Comparison of ENCODE assay signal across 1 cellular context in the genomic region with DNA sequence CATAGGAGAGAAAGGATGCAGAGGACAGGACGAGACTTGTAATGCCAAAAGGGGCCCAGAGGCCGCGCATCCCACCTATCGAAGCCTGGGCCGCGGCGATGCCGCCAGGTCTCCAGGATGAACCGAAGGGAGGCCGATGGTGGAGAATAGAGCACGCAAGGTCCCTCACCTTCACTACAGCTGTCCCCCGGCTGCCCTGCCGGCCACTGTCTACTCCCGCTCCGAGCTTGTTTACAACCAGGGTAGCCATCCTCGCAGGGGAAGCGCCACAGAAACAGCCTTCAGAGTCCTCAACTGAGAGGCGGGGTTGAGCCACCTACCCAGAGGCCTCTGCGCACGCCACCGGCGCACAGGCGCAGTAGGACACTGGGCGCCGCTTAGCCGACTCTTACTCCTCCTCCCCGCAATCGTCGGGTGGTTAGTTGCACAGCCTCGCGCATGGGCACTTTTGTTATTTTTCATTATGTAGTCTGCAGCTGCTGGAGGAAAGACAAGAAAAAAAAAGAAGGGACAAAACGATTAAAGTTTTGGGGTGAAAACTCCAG.
TF ChIP-seq lines count a peak whose summit lies in the region.

A gene (minus strand): TSS at position 309 of the 545 bp plus-strand sequence. CDS start 59 bp downstream, at position 250.

TF ChIP-seq in HepG2, 621 proteins besides CTCF, POLR2A, EP300 and RAD21 (continued from another document and continues in another):
- TF ChIP-seq, protein P1, sequence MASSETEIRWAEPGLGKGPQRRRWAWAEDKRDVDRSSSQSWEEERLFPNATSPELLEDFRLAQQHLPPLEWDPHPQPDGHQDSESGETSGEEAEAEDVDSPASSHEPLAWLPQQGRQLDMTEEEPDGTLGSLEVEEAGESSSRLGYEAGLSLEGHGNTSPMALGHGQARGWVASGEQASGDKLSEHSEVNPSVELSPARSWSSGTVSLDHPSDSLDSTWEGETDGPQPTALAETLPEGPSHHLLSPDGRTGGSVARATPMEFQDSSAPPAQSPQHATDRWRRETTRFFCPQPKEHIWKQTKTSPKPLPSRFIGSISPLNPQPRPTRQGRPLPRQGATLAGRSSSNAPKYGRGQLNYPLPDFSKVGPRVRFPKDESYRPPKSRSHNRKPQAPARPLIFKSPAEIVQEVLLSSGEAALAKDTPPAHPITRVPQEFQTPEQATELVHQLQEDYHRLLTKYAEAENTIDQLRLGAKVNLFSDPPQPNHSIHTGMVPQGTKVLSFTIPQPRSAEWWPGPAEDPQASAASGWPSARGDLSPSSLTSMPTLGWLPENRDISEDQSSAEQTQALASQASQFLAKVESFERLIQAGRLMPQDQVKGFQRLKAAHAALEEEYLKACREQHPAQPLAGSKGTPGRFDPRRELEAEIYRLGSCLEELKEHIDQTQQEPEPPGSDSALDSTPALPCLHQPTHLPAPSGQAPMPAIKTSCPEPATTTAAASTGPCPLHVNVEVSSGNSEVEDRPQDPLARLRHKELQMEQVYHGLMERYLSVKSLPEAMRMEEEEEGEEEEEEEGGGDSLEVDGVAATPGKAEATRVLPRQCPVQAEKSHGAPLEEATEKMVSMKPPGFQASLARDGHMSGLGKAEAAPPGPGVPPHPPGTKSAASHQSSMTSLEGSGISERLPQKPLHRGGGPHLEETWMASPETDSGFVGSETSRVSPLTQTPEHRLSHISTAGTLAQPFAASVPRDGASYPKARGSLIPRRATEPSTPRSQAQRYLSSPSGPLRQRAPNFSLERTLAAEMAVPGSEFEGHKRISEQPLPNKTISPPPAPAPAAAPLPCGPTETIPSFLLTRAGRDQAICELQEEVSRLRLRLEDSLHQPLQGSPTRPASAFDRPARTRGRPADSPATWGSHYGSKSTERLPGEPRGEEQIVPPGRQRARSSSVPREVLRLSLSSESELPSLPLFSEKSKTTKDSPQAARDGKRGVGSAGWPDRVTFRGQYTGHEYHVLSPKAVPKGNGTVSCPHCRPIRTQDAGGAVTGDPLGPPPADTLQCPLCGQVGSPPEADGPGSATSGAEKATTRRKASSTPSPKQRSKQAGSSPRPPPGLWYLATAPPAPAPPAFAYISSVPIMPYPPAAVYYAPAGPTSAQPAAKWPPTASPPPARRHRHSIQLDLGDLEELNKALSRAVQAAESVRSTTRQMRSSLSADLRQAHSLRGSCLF (CRISPR knock-in tag; IDR thresholded peaks at IDR 0.05; ENCODE audit: borderline replicate concordance): no peak
- TF ChIP-seq, protein P2, sequence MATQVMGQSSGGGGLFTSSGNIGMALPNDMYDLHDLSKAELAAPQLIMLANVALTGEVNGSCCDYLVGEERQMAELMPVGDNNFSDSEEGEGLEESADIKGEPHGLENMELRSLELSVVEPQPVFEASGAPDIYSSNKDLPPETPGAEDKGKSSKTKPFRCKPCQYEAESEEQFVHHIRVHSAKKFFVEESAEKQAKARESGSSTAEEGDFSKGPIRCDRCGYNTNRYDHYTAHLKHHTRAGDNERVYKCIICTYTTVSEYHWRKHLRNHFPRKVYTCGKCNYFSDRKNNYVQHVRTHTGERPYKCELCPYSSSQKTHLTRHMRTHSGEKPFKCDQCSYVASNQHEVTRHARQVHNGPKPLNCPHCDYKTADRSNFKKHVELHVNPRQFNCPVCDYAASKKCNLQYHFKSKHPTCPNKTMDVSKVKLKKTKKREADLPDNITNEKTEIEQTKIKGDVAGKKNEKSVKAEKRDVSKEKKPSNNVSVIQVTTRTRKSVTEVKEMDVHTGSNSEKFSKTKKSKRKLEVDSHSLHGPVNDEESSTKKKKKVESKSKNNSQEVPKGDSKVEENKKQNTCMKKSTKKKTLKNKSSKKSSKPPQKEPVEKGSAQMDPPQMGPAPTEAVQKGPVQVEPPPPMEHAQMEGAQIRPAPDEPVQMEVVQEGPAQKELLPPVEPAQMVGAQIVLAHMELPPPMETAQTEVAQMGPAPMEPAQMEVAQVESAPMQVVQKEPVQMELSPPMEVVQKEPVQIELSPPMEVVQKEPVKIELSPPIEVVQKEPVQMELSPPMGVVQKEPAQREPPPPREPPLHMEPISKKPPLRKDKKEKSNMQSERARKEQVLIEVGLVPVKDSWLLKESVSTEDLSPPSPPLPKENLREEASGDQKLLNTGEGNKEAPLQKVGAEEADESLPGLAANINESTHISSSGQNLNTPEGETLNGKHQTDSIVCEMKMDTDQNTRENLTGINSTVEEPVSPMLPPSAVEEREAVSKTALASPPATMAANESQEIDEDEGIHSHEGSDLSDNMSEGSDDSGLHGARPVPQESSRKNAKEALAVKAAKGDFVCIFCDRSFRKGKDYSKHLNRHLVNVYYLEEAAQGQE (IDR thresholded peaks at IDR 0.05; ENCODE audit: borderline replicate concordance in 1 of 2, low read depth in 1 of 2, low read length in 2 of 2): no peak
- TF ChIP-seq SALL1 (CRISPR knock-in tag; IDR thresholded peaks at IDR 0.05) (peak; percentile 61), KMT2B (CRISPR knock-in tag; IDR thresholded peaks at IDR 0.05) (no peak; the same call in 1 of the 2 replicates), ELF1 (CRISPR knock-in tag; IDR thresholded peaks at IDR 0.05) (no peak), ZFP1 (CRISPR knock-in tag; IDR thresholded peaks at IDR 0.05) (no peak; the same call in 1 of the 2 replicates), NCOR1 (IDR thresholded peaks at IDR 0.05; ENCODE audit: borderline replicate concordance, low read length) (no peak), SOX13 (IDR thresholded peaks at IDR 0.05) (no peak), SOX13 (CRISPR knock-in tag; conservative IDR thresholded peaks at IDR 0.05 in 1 of 2, IDR thresholded peaks at IDR 0.05 in 1 of 2) (no peak), NFE2L1 (CRISPR knock-in tag; IDR thresholded peaks at IDR 0.05; ENCODE audit: borderline replicate concordance) (no peak), HOXA3 (CRISPR knock-in tag; IDR thresholded peaks at IDR 0.05) (no peak), PRMT3 (CRISPR knock-in tag; IDR thresholded peaks at IDR 0.05; ENCODE audit: borderline replicate concordance, low read depth) (no peak), SALL2 (CRISPR knock-in tag; IDR thresholded peaks at IDR 0.05) (0 out of 2 replicates have a peak, but pooled peaks have one; percentile 54), ZNF20 (CRISPR knock-in tag; IDR thresholded peaks at IDR 0.05) (no peak), ZBTB21 (CRISPR knock-in tag; IDR thresholded peaks at IDR 0.05) (no peak), JUN (CRISPR knock-in tag; IDR thresholded peaks at IDR 0.05) (no peak), PAWR (CRISPR knock-in tag; IDR thresholded peaks at IDR 0.05; ENCODE audit: borderline replicate concordance) (peak; percentile 45; the same call in 1 of the 2 replicates), ZMYM3 (CRISPR knock-in tag; IDR thresholded peaks at IDR 0.05) (no peak), CENPX (CRISPR knock-in tag; IDR thresholded peaks at IDR 0.05) (no peak), ISL2 (CRISPR knock-in tag; IDR thresholded peaks at IDR 0.05) (no peak), BRD4 (CRISPR knock-in tag; IDR thresholded peaks at IDR 0.05) (no peak), ZNF543 (CRISPR knock-in tag; IDR thresholded peaks at IDR 0.05) (peak; percentile 67; the same call in 1 of the 2 replicates), ZNF383 (CRISPR knock-in tag; IDR thresholded peaks at IDR 0.05; ENCODE audit: borderline replicate concordance) (peak; percentile 69; the same call in 1 of the 2 replicates), RXRB (CRISPR knock-in tag; IDR thresholded peaks at IDR 0.05; ENCODE audit: borderline replicate concordance) (no peak; the same call in 1 of the 2 replicates)
- TF ChIP-seq, protein P3, sequence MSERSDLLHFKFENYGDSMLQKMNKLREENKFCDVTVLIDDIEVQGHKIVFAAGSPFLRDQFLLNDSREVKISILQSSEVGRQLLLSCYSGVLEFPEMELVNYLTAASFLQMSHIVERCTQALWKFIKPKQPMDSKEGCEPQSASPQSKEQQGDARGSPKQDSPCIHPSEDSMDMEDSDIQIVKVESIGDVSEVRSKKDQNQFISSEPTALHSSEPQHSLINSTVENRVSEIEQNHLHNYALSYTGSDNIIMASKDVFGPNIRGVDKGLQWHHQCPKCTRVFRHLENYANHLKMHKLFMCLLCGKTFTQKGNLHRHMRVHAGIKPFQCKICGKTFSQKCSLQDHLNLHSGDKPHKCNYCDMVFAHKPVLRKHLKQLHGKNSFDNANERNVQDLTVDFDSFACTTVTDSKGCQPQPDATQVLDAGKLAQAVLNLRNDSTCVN (CRISPR knock-in tag; IDR thresholded peaks at IDR 0.05; ENCODE audit: borderline replicate concordance): no peak
- TF ChIP-seq, protein P4, sequence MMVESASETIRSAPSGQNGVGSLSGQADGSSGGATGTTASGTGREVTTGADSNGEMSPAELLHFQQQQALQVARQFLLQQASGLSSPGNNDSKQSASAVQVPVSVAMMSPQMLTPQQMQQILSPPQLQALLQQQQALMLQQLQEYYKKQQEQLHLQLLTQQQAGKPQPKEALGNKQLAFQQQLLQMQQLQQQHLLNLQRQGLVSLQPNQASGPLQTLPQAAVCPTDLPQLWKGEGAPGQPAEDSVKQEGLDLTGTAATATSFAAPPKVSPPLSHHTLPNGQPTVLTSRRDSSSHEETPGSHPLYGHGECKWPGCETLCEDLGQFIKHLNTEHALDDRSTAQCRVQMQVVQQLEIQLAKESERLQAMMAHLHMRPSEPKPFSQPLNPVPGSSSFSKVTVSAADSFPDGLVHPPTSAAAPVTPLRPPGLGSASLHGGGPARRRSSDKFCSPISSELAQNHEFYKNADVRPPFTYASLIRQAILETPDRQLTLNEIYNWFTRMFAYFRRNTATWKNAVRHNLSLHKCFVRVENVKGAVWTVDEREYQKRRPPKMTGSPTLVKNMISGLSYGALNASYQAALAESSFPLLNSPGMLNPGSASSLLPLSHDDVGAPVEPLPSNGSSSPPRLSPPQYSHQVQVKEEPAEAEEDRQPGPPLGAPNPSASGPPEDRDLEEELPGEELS (CRISPR knock-in tag; IDR thresholded peaks at IDR 0.05): 0 out of 2 replicates have a peak, but pooled peaks have one; percentile 8
- TF ChIP-seq, protein P5, sequence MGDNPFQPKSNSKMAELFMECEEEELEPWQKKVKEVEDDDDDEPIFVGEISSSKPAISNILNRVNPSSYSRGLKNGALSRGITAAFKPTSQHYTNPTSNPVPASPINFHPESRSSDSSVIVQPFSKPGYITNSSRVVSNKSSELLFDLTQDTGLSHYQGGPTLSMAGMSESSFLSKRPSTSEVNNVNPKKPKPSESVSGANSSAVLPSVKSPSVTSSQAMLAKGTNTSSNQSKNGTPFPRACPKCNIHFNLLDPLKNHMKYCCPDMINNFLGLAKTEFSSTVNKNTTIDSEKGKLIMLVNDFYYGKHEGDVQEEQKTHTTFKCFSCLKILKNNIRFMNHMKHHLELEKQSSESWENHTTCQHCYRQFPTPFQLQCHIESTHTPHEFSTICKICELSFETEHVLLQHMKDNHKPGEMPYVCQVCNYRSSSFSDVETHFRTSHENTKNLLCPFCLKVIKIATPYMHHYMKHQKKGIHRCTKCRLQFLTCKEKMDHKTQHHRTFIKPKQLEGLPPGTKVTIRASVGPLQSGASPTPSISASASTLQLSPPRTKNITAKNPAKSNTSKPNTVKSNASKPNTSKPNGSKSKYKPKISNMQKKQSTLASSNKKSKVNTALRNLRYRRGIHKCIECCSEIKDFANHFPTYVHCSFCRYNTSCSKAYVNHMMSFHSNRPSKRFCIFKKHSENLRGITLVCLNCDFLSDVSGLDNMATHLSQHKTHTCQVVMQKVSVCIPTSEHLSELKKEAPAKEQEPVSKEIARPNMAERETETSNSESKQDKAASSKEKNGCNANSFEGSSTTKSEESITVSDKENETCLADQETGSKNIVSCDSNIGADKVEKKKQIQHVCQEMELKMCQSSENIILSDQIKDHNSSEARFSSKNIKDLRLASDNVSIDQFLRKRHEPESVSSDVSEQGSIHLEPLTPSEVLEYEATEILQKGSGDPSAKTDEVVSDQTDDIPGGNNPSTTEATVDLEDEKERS (CRISPR knock-in tag; IDR thresholded peaks at IDR 0.05): no peak
- TF ChIP-seq, protein P6, sequence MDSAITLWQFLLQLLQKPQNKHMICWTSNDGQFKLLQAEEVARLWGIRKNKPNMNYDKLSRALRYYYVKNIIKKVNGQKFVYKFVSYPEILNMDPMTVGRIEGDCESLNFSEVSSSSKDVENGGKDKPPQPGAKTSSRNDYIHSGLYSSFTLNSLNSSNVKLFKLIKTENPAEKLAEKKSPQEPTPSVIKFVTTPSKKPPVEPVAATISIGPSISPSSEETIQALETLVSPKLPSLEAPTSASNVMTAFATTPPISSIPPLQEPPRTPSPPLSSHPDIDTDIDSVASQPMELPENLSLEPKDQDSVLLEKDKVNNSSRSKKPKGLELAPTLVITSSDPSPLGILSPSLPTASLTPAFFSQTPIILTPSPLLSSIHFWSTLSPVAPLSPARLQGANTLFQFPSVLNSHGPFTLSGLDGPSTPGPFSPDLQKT (CRISPR knock-in tag; IDR thresholded peaks at IDR 0.05; ENCODE audit: borderline replicate concordance): no peak
- TF ChIP-seq, protein P7, sequence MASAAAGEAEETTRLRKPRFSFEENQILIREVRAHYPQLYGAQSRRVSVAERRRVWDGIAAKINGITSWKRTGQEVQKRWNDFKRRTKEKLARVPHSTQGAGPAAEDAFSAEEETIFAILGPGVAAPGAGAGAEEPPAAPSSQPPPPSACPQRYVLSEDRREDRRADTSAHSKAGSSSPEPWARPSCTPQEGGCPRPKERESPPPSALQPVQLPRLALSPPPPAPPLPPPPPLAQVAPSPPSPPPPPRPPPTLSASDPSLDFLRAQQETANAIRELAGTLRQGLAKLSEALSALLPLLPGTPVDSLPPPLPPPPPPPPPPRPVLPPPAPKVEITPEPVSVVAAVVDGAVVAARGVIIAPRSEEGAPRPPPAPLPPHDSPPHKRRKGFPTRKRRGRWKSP (CRISPR knock-in tag; IDR thresholded peaks at IDR 0.05): peak; percentile 13; the same call in 1 of the 2 replicates
- TF ChIP-seq, protein P8, sequence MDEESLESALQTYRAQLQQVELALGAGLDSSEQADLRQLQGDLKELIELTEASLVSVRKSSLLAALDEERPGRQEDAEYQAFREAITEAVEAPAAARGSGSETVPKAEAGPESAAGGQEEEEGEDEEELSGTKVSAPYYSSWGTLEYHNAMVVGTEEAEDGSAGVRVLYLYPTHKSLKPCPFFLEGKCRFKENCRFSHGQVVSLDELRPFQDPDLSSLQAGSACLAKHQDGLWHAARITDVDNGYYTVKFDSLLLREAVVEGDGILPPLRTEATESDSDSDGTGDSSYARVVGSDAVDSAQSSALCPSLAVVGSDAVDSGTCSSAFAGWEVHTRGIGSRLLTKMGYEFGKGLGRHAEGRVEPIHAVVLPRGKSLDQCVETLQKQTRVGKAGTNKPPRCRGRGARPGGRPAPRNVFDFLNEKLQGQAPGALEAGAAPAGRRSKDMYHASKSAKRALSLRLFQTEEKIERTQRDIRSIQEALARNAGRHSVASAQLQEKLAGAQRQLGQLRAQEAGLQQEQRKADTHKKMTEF (CRISPR knock-in tag; IDR thresholded peaks at IDR 0.05): peak; percentile 54; the same call in 1 of the 2 replicates
- TF ChIP-seq, protein P9, sequence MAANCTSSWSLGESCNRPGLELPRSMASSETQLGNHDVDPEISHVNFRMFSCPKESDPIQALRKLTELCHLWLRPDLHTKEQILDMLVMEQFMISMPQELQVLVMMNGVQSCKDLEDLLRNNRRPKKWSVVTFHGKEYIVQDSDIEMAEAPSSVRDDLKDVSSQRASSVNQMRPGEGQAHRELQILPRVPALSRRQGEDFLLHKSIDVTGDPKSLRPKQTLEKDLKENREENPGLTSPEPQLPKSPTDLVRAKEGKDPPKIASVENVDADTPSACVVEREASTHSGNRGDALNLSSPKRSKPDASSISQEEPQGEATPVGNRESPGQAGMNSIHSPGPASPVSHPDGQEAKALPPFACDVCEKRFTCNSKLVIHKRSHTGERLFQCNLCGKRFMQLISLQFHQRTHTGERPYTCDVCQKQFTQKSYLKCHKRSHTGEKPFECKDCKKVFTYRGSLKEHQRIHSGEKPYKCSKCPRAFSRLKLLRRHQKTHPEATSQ (CRISPR knock-in tag; IDR thresholded peaks at IDR 0.05; ENCODE audit: borderline replicate concordance): 0 out of 2 replicates have a peak, but pooled peaks have one; percentile 25
